Comparison of ENCODE assay signal across 19 cellular contexts in genomic region chr4:166622425-166622977, GRCh38.
DNase-seq lines count a peak whose midpoint lies in the region; ATAC-seq, FAIRE-seq and TF ChIP-seq lines count a peak whose summit lies in the region.
"Had no signal": no experiment of that assay in that cellular context is flagged by ENCODE, and none has a peak within 500 bp of the region (broad histone marks: within the 10 kb centered on the region; RNA-seq: fewer than 3 reads in every experiment).

No MANE protein-coding gene starts in this region.

- no peak for TF ChIP-seq POLR2A in H1 (IDR thresholded peaks at IDR 0.05; ENCODE audit: control extremely low read depth in 1 of 2, low read depth in 2 of 2, low read length in 2 of 2)

- H4K5ac ChIP-seq in H1 (ENCODE audit: insufficient read length, low read depth, low read length): no peak overlapping the region

- CTCF ChIA-PET in H1 (lab: Charles Lee; ENCODE audit: partially characterized antibody): interaction anchor here (1.0 kb wide), 1 partner anchor 299 kb away, joined by 3 read pairs; no protein-coding TSS in a partner anchor

- H3K9me3 ChIP-seq in H1 (ENCODE audit: insufficient read depth in 2 of 2, low read depth in 1 of 2, low read length in 1 of 2) (no peaks in the 10 kb centered on the region), T-helper 17 cell (ENCODE audit: control insufficient read depth, low read length, poor library complexity, severe bottlenecking) (no peaks in the 10 kb centered on the region)
- H3K9me3 ChIP-seq: Peyer's patch, vagina had no signal

- H4K20me1 ChIP-seq in GM23338 (replicated peaks; ENCODE audit: insufficient read depth): no peaks in the 10 kb centered on the region
- H4K20me1 ChIP-seq in H1 (replicated peaks in 1 of 2; ENCODE audit: control insufficient read depth in 1 of 2, insufficient read depth in 2 of 2, low read length in 2 of 2): no peaks in the 10 kb centered on the region

- no peak overlapping the region for H3K23ac ChIP-seq in H1 (ENCODE audit: insufficient read length)

- DNase-seq in GM06990 (ENCODE audit: extremely low read depth, insufficient read length) (no peak), GM23338 (ENCODE audit: low spot score) (no peak), NCI-H460 (ENCODE audit: extremely low read depth, low read depth) (peak; percentile 1), H1 (ENCODE audit: low read depth in 1 of 2, low spot score in 2 of 2) (no peak), T-helper 17 cell (no peak), sciatic nerve (ENCODE audit: low spot score) (no peak)
- no peak for DNase-seq in central memory CD4-positive, alpha-beta T cell
- DNase-seq: activated T-cell treated with anti-CD3 and anti-CD28 coated beads, Interleukin-2, amount 50 U/mL, for 1 hour; COR-L47; dermis blood vessel endothelial cell; glutamatergic neuron; HFFc6; IMR-90; NCI-H2081 treated with DMSO at 0.1 percent for 48 hours; Peyer's patch had no signal

- peaks cover 6% of the 10 kb centered on the region; the same call in 2 of the 3 replicates for H3K4me1 Mint-ChIP-seq in GM23338
- H3K4me1 Mint-ChIP-seq in T-helper 17 cell: no peaks in the 10 kb centered on the region

- H3K27ac ChIP-seq in GM23338 (ENCODE audit: low read depth): no peak overlapping the region
- H3K27ac ChIP-seq in H1 (ENCODE audit: low read depth, low read length): no peak overlapping the region
- H3K27ac ChIP-seq: Peyer's patch, vagina had no signal

- no peak overlapping the region for H2BK20ac ChIP-seq in H1 (ENCODE audit: low read length)

- H3K36me3 ChIP-seq in GM06990 (ENCODE audit: control insufficient read depth, insufficient read depth, low read length) (no peaks in the 10 kb centered on the region), GM23338 (ENCODE audit: insufficient read depth) (no peaks in the 10 kb centered on the region), H1 (ENCODE audit: control insufficient read depth in 2 of 4, insufficient read depth in 4 of 4, low read length in 3 of 4) (no peaks in the 10 kb centered on the region)
- H3K36me3 ChIP-seq: Peyer's patch, vagina had no signal

- H3F3A ChIP-seq in GM23338 (replicated peaks; ENCODE audit: low read depth): no peaks in the 10 kb centered on the region

- H3K27ac Mint-ChIP-seq in GM23338 (no peak overlapping the region), T-helper 17 cell (no peak overlapping the region)
- H3K27ac Mint-ChIP-seq: activated naive CD8-positive, alpha-beta T cell; HFFc6 had no signal

- no peak overlapping the region for H2BK5ac ChIP-seq in H1 (ENCODE audit: low read depth, low read length)

- POLR2A ChIA-PET in H1 (lab: Charles Lee; ENCODE audit: partially characterized antibody): no interaction called here

- H3K9me2 ChIP-seq in GM23338 (ENCODE audit: insufficient read depth): no peaks in the 10 kb centered on the region

- 93% methylated on average over 6 of the region's 6 CpGs; no CpG with 5 or more reads in 1 of the 2 experiments for WGBS in H1 (ENCODE audit: extremely low coverage in 1 of 2, insufficient coverage in 1 of 2, insufficient read length in 1 of 2, insufficient replicate concordance in 2 of 2, low coverage in 1 of 2, low lambda C conversion rate in 2 of 2, missing lambda C conversion rate in 1 of 2), 2 experiments

- intact Hi-C loops in sciatic nerve (cut with DNase I): no loop called here

- H3K4me3 ChIP-seq in GM06990 (replicated peaks; ENCODE audit: low read depth, low read length) (peak overlapping the region; percentile 49), GM23338 (no peak overlapping the region), H1 (ENCODE audit: extremely low read depth in 1 of 4, insufficient read depth in 2 of 4, low read depth in 3 of 4, low read length in 4 of 4) (no peak overlapping the region)
- H3K4me3 ChIP-seq: Peyer's patch, vagina had no signal

- H3K14ac ChIP-seq in H1 (ENCODE audit: insufficient read length): no peak overlapping the region

- no peak overlapping the region for H3K4me3 Mint-ChIP-seq in GM23338
- no peak overlapping the region for H3K4me3 Mint-ChIP-seq in T-helper 17 cell
- H3K4me3 Mint-ChIP-seq: activated naive CD8-positive, alpha-beta T cell; HFFc6 had no signal

- H2AK5ac ChIP-seq in H1 (ENCODE audit: low read depth, low read length): no peak overlapping the region

- no peak overlapping the region for H3K56ac ChIP-seq in H1 (replicated peaks; ENCODE audit: insufficient read length, low read depth, low read length)

- H3K4me2 ChIP-seq in GM23338 (no peak overlapping the region), H1 (ENCODE audit: insufficient read depth in 1 of 2, low read depth in 2 of 2, low read length in 2 of 2) (no peak overlapping the region)

- no peaks in the 10 kb centered on the region for H3K79me2 ChIP-seq in GM23338 (replicated peaks; ENCODE audit: insufficient read depth)
- H3K79me2 ChIP-seq in H1 (ENCODE audit: control insufficient read depth in 1 of 2, insufficient read depth in 2 of 2, low read length in 2 of 2): no peaks in the 10 kb centered on the region

- H4K91ac ChIP-seq in H1 (replicated peaks; ENCODE audit: insufficient read length, low read length): no peak overlapping the region

- H2BK120ac ChIP-seq in H1 (replicated peaks; ENCODE audit: low read depth, low read length): no peak overlapping the region

- no peak for FAIRE-seq in H1 (lab: Jason Lieb, UNC)

- no peaks in the 10 kb centered on the region for H3K9me3 Mint-ChIP-seq in GM23338
- H3K9me3 Mint-ChIP-seq: HFFc6 had no signal

- TF ChIP-seq RAD21 in H1 (IDR thresholded peaks at IDR 0.05 in 1 of 2, conservative IDR thresholded peaks at IDR 0.05 in 1 of 2; ENCODE audit: low read depth in 2 of 2, low read length in 2 of 2): no peak

- no peak overlapping the region for H2BK15ac ChIP-seq in H1 (ENCODE audit: low read length)

- no peak overlapping the region for H3K18ac ChIP-seq in H1 (ENCODE audit: extremely low read depth, low read length)

- H3K23me2 ChIP-seq in H1 (ENCODE audit: low read depth, low read length): no peaks in the 10 kb centered on the region; the same call in 1 of the 2 replicates

- H3K9ac ChIP-seq in H1 (replicated peaks in 1 of 4; ENCODE audit: extremely low read depth in 1 of 4, low read depth in 3 of 4, low read length in 3 of 4): no peak overlapping the region

- H3K27me3 ChIP-seq in GM06990 (replicated peaks; ENCODE audit: control insufficient read depth, insufficient read depth, low read length): no peaks in the 10 kb centered on the region
- H3K27me3 ChIP-seq in GM23338 (ENCODE audit: insufficient read depth): no peaks in the 10 kb centered on the region
- H3K27me3 ChIP-seq in H1 (replicated peaks in 1 of 4; ENCODE audit: control insufficient read depth in 3 of 4, extremely low read depth in 1 of 4, insufficient read depth in 3 of 4, low read length in 3 of 4): no peaks in the 10 kb centered on the region
- H3K27me3 ChIP-seq: Peyer's patch, vagina had no signal

- H4K8ac ChIP-seq in H1 (ENCODE audit: extremely low read depth, insufficient read depth, low read length): no peak overlapping the region

- H2BK12ac ChIP-seq in H1 (ENCODE audit: low read depth, low read length): no peak overlapping the region

- ATAC-seq in GM23338: no peak
- ATAC-seq in T-helper 17 cell: no peak
- ATAC-seq in sciatic nerve: no peak
- no peak for ATAC-seq in GM19397 (IDR thresholded peaks at IDR 0.05; ENCODE audit: unreplicated experiment)
- ATAC-seq: esophagus mucosa had no signal

- H3K27me3 Mint-ChIP-seq in GM23338 (ENCODE audit: insufficient read depth, low read depth, poor library complexity): peaks cover 2% of the 10 kb centered on the region
- H3K27me3 Mint-ChIP-seq in T-helper 17 cell: no peaks in the 10 kb centered on the region
- H3K27me3 Mint-ChIP-seq: activated naive CD8-positive, alpha-beta T cell had no signal

- peak overlapping the region; percentile 60; the same call in 1 of the 2 replicates for H2AFZ ChIP-seq in GM23338
- H2AFZ ChIP-seq in H1 (ENCODE audit: low read length): peak overlapping the region; percentile 18; the same call in 1 of the 2 replicates

- H3K36me3 Mint-ChIP-seq in GM23338 (ENCODE audit: low read depth): no peaks in the 10 kb centered on the region
- no peaks in the 10 kb centered on the region for H3K36me3 Mint-ChIP-seq in T-helper 17 cell (ENCODE audit: low read depth)
- H3K36me3 Mint-ChIP-seq: activated naive CD8-positive, alpha-beta T cell had no signal

- no peaks in the 10 kb centered on the region for H3K4me1 ChIP-seq in GM23338 (ENCODE audit: insufficient read depth)
- no peaks in the 10 kb centered on the region for H3K4me1 ChIP-seq in H1 (replicated peaks in 1 of 4; ENCODE audit: control insufficient read depth in 3 of 4, insufficient read depth in 4 of 4, low read length in 3 of 4)
- H3K4me1 ChIP-seq: Peyer's patch, vagina had no signal

- H3K79me1 ChIP-seq in H1 (ENCODE audit: low read depth, low read length): no peaks in the 10 kb centered on the region

- H3K4ac ChIP-seq in H1 (replicated peaks; ENCODE audit: insufficient read length, low read depth, low read length): no peak overlapping the region

- no peak for TF ChIP-seq EP300 in H1 (IDR thresholded peaks at IDR 0.05; ENCODE audit: borderline replicate concordance in 1 of 2, low read depth in 2 of 2, low read length in 2 of 2)

- TF ChIP-seq CTCF in GM06990 (IDR thresholded peaks at IDR 0.05; ENCODE audit: insufficient read depth, low read length, poor library complexity, severe bottlenecking) (no peak), GM23338 (conservative IDR thresholded peaks at IDR 0.05; ENCODE audit: low read depth in 2 of 2) (no peak), H1 (IDR thresholded peaks at IDR 0.05; ENCODE audit: control extremely low read depth in 1 of 3, insufficient read depth in 1 of 3, low read depth in 1 of 3, low read length in 3 of 3) (no peak)

TF ChIP-seq in GM23338, 12 proteins besides CTCF, POLR2A, EP300 and RAD21 (continues in another document):
- no peak for TF ChIP-seq ETS1 (IDR thresholded peaks at IDR 0.05)

TF ChIP-seq in H1, 55 proteins besides CTCF, POLR2A, EP300 and RAD21:
- no peak for TF ChIP-seq GABPA (IDR thresholded peaks at IDR 0.05; ENCODE audit: borderline replicate concordance, insufficient read depth, low read length)
- TF ChIP-seq RXRA (IDR thresholded peaks at IDR 0.05; ENCODE audit: insufficient read depth, low read depth, low read length): no peak
- TF ChIP-seq KDM1A (IDR thresholded peaks at IDR 0.05; ENCODE audit: borderline replicate concordance, low read length): no peak
- no peak for TF ChIP-seq NRF1 (IDR thresholded peaks at IDR 0.05; ENCODE audit: low read depth, low read length)
- TF ChIP-seq ATF3 (IDR thresholded peaks at IDR 0.05; ENCODE audit: insufficient read depth, low read depth, low read length): no peak
- TF ChIP-seq HDAC6 (IDR thresholded peaks at IDR 0.05; ENCODE audit: low read depth, low read length): no peak
- TF ChIP-seq FOSL1 (IDR thresholded peaks at IDR 0.05; ENCODE audit: insufficient read depth, low read depth, low read length): no peak
